In the genomic region with DNA sequence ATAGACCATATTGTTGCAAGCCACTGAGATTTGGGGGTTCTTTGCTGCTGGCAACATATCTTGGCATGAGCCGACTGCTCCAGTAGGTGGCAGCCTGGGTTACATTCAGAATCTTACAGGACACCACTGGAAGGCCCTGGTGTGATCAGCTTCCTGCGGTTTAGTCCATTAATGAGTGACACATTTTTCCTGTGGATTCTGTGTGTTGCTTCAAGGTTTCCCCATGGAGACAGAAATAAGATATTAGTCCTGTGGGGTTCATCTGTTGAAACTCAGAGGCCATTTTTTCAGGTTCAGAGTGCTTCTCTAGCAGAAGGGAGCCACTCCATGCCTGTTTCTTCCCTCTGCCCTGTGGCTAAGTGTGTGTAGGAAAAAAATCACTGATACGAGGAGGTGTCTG, we compare ENCODE assay signal across 8 cellular contexts.
DNase-seq lines count a peak whose midpoint lies in the region; ATAC-seq and FAIRE-seq lines count a peak whose summit lies in the region.

No MANE protein-coding gene starts in this region.

- no peak overlapping the region for H3K18ac ChIP-seq in neuronal stem cell (ENCODE audit: low read length)

- H3K4me1 Mint-ChIP-seq in T-cell = no peaks in the 10 kb centered on the region

- H2BK5ac ChIP-seq in neuronal stem cell (ENCODE audit: low read length) = no peak overlapping the region

- no peak overlapping the region for H3K4me3 ChIP-seq in neuronal stem cell (ENCODE audit: low read length in 2 of 2)

- H2BK120ac ChIP-seq in neuronal stem cell (ENCODE audit: low read depth, low read length) = no peak overlapping the region

- no peaks in the 10 kb centered on the region for H3K4me1 ChIP-seq in neuronal stem cell (ENCODE audit: control insufficient read depth in 2 of 2, insufficient read depth in 1 of 2, low read depth in 1 of 2, low read length in 2 of 2)

- H3K14ac ChIP-seq in neuronal stem cell (ENCODE audit: low read length) = no peak overlapping the region

- no peak overlapping the region for H3K4me3 Mint-ChIP-seq in T-cell

- DNase-seq in stimulated activated CD4-positive, alpha-beta T cell treated with anti-CD3 and anti-CD28 coated beads, Interleukin-15, amount 100 ng/mL, for 24 hours = peak; percentile 26
- DNase-seq in stimulated activated CD4-positive, alpha-beta T cell treated with anti-CD3 and anti-CD28 coated beads, Interleukin-1b, Interleukin-23, amount 100 ng/mL, for 48 hours = no peak
- peak; percentile 52 for DNase-seq in HTR-8/SVneo (ENCODE audit: insufficient read length, low spot score)
- DNase-seq in RPMI8226 = peak; percentile 75
- DNase-seq in epidermal melanocyte (ENCODE audit: insufficient read length, low spot score) = peak; percentile 34
- DNase-seq in neuronal stem cell (ENCODE audit: low spot score) = peak; percentile 37
- no peak for DNase-seq in T-cell

- no CpG with 5 or more reads among the region's 3 CpGs for WGBS in neuronal stem cell (ENCODE audit: extremely low coverage in 2 of 2, insufficient read length in 2 of 2, insufficient replicate concordance in 1 of 2), 2 donors

- no peak overlapping the region for H2AK5ac ChIP-seq in neuronal stem cell (ENCODE audit: low read depth, low read length)

- peak overlapping the region; percentile 56 for H2AFZ ChIP-seq in neuronal stem cell (ENCODE audit: low read length)

- H3K36me3 Mint-ChIP-seq in T-cell = no peaks in the 10 kb centered on the region

- H4K91ac ChIP-seq in neuronal stem cell (ENCODE audit: low read depth, low read length, poor library complexity) = no peak overlapping the region

- H2BK12ac ChIP-seq in neuronal stem cell (ENCODE audit: low read length) = no peak overlapping the region

- H3K27ac Mint-ChIP-seq in T-cell = no peak overlapping the region

- no peak for FAIRE-seq in HTR-8/SVneo (lab: Jason Lieb, UNC)

- no peak overlapping the region for H3K4ac ChIP-seq in neuronal stem cell (ENCODE audit: low read length)

- H3K36me3 ChIP-seq in neuronal stem cell (replicated peaks in 1 of 2; ENCODE audit: control insufficient read depth in 2 of 2, insufficient read depth in 2 of 2, low read length in 2 of 2) = no peaks in the 10 kb centered on the region

- no peak overlapping the region for H3K4me2 ChIP-seq in neuronal stem cell (ENCODE audit: insufficient read depth, low read length, poor library complexity, severe bottlenecking)

- no peaks in the 10 kb centered on the region for H3K79me1 ChIP-seq in neuronal stem cell (ENCODE audit: low read depth, low read length)

- H3K9me3 Mint-ChIP-seq in T-cell = no peaks in the 10 kb centered on the region

- H3K27me3 ChIP-seq in neuronal stem cell (ENCODE audit: control insufficient read depth in 3 of 3, insufficient read depth in 3 of 3, low read depth in 1 of 3, low read length in 3 of 3) = no peaks in the 10 kb centered on the region

- no peak overlapping the region for H2BK15ac ChIP-seq in neuronal stem cell (ENCODE audit: low read length)

- H3K27ac ChIP-seq in neuronal stem cell (replicated peaks; ENCODE audit: low read length) = no peak overlapping the region

- H3K9ac ChIP-seq in neuronal stem cell (ENCODE audit: low read depth, low read length, poor library complexity) = no peak overlapping the region

- no peaks in the 10 kb centered on the region for H3K9me3 ChIP-seq in neuronal stem cell (replicated peaks in 1 of 2; ENCODE audit: control insufficient read depth in 2 of 2, insufficient read depth in 1 of 2, low read depth in 1 of 2, low read length in 2 of 2)

- ATAC-seq in GM21737 (IDR thresholded peaks at IDR 0.05; ENCODE audit: unreplicated experiment) (peak; percentile 91), T-cell (replicated peaks in 1 of 4) (no peak)

- H3K27me3 Mint-ChIP-seq in T-cell = peaks cover 0 to 2% of the 10 kb centered on the region in 2 donors

- no peak overlapping the region for H3K23ac ChIP-seq in neuronal stem cell (ENCODE audit: low read depth, low read length, poor library complexity)

- POLR2A ChIA-PET in T-cell (lab: Charles Lee) = no interaction called here

- CTCF ChIA-PET in T-cell (lab: Charles Lee) = no interaction called here

- no peak overlapping the region for H4K8ac ChIP-seq in neuronal stem cell (ENCODE audit: low read depth, low read length)

Comparison
In these comparisons a context has a peak if more than half of its experiments do, and no peak if none do; other contexts are left out.
1. DNase-seq: peak in stimulated activated CD4-positive, alpha-beta T cell treated with anti-CD3 and anti-CD28 coated beads, Interleukin-15, amount 100 ng/mL, for 24 hours (single experiment), HTR-8/SVneo (single experiment), RPMI8226 (single experiment), epidermal melanocyte (single experiment) and neuronal stem cell (single experiment); none in stimulated activated CD4-positive, alpha-beta T cell treated with anti-CD3 and anti-CD28 coated beads, Interleukin-1b, Interleukin-23, amount 100 ng/mL, for 48 hours (single experiment) and T-cell (0 of 34).